Comparison of ENCODE assay signal across 8 cellular contexts in the genomic region with DNA sequence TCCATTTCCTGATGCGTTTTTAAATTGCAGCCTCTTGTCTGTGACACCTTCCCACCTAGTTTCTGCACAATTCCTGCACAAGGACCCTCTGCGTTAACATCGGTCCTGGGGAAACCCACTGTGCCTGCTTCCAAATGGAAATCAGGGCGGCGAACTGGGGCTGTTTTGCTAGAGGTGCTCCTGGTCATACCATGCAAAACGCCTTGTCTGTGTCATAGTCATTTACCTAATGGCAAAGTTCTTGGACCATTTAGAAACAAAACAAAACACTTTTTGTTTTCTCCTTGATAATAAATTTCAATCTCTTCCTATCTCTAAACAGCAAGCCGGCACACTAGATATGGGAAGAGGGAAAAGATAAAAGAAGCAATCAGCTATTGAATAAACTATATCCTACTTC.
DNase-seq lines count a peak whose midpoint lies in the region; ATAC-seq, FAIRE-seq and TF ChIP-seq lines count a peak whose summit lies in the region.
"Had no signal": no experiment of that assay in that cellular context is flagged by ENCODE, and none has a peak within 500 bp of the region (broad histone marks: within the 10 kb centered on the region; RNA-seq: fewer than 3 reads in every experiment).

No MANE protein-coding gene starts in this region.

- H3K9me3 ChIP-seq in HEK293 (ENCODE audit: control insufficient read depth, insufficient read depth, low read depth, low read length): no peaks in the 10 kb centered on the region
- no peaks in the 10 kb centered on the region for H3K9me3 ChIP-seq in small intestine (ENCODE audit: control insufficient read depth, low read depth)

- FAIRE-seq in small intestine (lab: Jason Lieb, UNC): no peak
- FAIRE-seq: TTC549 had no signal

- CTCF ChIA-PET in HEK293 (lab: Yijun Ruan, JAX) (no interaction called here), activated B cell treated with CpG ODN at 0.5 μM for 24 hours (lab: Charles Lee) (interaction anchor here (1.0 to 2.2 kb wide), 3 partner anchors 44 to 99 kb away, joined by 3 to 7 read pairs (median 6); no protein-coding TSS in a partner anchor)

- H3K27me3 Mint-ChIP-seq in activated B cell treated with CpG ODN at 0.5 μM for 24 hours: no peaks in the 10 kb centered on the region

- H3K4me3 ChIP-seq in HEK293 (ENCODE audit: low read depth, low read length): no peak overlapping the region
- peak overlapping the region; percentile 61 for H3K4me3 ChIP-seq in fibroblast of villous mesenchyme (ENCODE audit: low read depth, low read length)
- H3K4me3 ChIP-seq in small intestine (ENCODE audit: low read depth in 1 of 2, low read length in 2 of 2): peak overlapping the region; percentile 44 to 49

- peaks cover 88% of the 10 kb centered on the region for H3K4me1 Mint-ChIP-seq in activated B cell treated with CpG ODN at 0.5 μM for 24 hours

- 0 out of 2 replicates have a peak, but pooled peaks cover 3% of the 10 kb centered on the region for H3K4me1 ChIP-seq in HEK293 (ENCODE audit: control insufficient read depth, insufficient read depth, low read length)
- H3K4me1 ChIP-seq in small intestine (ENCODE audit: control insufficient read depth in 2 of 2, insufficient read depth in 1 of 2, low read depth in 1 of 2, low read length in 1 of 2): peaks cover 0 to 10% of the 10 kb centered on the region in 2 donors

- peaks cover 84% of the 10 kb centered on the region for H3K36me3 Mint-ChIP-seq in activated B cell treated with CpG ODN at 0.5 μM for 24 hours (ENCODE audit: low read depth)

- TF ChIP-seq CTCF in HEK293 (tag by site-specific recombination; IDR thresholded peaks at IDR 0.05) (no peak), activated B cell treated with CpG ODN at 0.5 μM for 24 hours (IDR thresholded peaks at IDR 0.05) (no peak), fibroblast of villous mesenchyme (IDR thresholded peaks at IDR 0.05; ENCODE audit: insufficient read depth, low read depth, low read length) (no peak)

- H3K27ac ChIP-seq in HEK293 (ENCODE audit: extremely low read depth, low read depth, low read length) (no peak overlapping the region), small intestine (ENCODE audit: low read depth in 1 of 2, low read length in 1 of 2) (peak overlapping the region; percentile 87 to 94)

- no peaks in the 10 kb centered on the region for H3K27me3 ChIP-seq in small intestine (ENCODE audit: control insufficient read depth in 2 of 2, insufficient read depth in 2 of 2, low read length in 2 of 2)

- WGBS in small intestine, 3 donors: 5 to 51% (median 17%) methylated on average over 7 of the region's 7 CpGs

- H3K4me3 Mint-ChIP-seq in activated B cell treated with CpG ODN at 0.5 μM for 24 hours: peak overlapping the region; percentile 78

- no peaks in the 10 kb centered on the region for H3K9me3 Mint-ChIP-seq in activated B cell treated with CpG ODN at 0.5 μM for 24 hours

- no peak for DNase-seq in activated B cell treated with CpG ODN at 0.5 μM for 24 hours
- DNase-seq in fibroblast of villous mesenchyme (ENCODE audit: low read depth): peak; percentile 36
- DNase-seq in small intestine: no peak
- DNase-seq in NCI-H446 treated with DMSO at 0.1 percent for 48 hours (lab: John Stamatoyannopoulos, UW): no peak
- DNase-seq in stimulated activated CD4-positive, alpha-beta T cell treated with anti-CD3 and anti-CD28 coated beads, Interleukin-12 subunit alpha, Interleukin-12 subunit beta, amount 100 ng/mL, for 4 hours: no peak

- POLR2A ChIA-PET in HEK293 (lab: Yijun Ruan, JAX): no interaction called here
- POLR2A ChIA-PET in activated B cell treated with CpG ODN at 0.5 μM for 24 hours (lab: Charles Lee): interaction anchor here (0.5 to 3.4 kb wide), 5 partner anchors 10 to 188 kb away, joined by 3 to 25 read pairs (median 8); no protein-coding TSS in a partner anchor

- H3K27ac Mint-ChIP-seq in activated B cell treated with CpG ODN at 0.5 μM for 24 hours: peak overlapping the region; percentile 84

- ATAC-seq in activated B cell treated with CpG ODN at 0.5 μM for 24 hours (ENCODE audit: low read depth) (no peak), HG03196 (IDR thresholded peaks at IDR 0.05; ENCODE audit: unreplicated experiment) (no peak)

- H3K36me3 ChIP-seq in HEK293 (ENCODE audit: control insufficient read depth in 2 of 2, insufficient read depth in 1 of 2, low read length in 2 of 2) (no peaks in the 10 kb centered on the region), small intestine (ENCODE audit: control insufficient read depth in 2 of 2, insufficient read depth in 2 of 2, low read length in 2 of 2) (no peaks in the 10 kb centered on the region)

- intact Hi-C loops in activated B cell treated with CpG ODN at 0.5 μM for 24 hours (cut with micrococcal nuclease): loop anchor here (5.0 kb wide), 1 partner anchor 166 kb away; no protein-coding TSS in a partner anchor

TF ChIP-seq in HEK293, 187 proteins besides CTCF, POLR2A, EP300 and RAD21:
- TF ChIP-seq ZNF335 (tag by site-specific recombination; conservative IDR thresholded peaks at IDR 0.05): peak; percentile 50
- TF ChIP-seq, protein P1, sequence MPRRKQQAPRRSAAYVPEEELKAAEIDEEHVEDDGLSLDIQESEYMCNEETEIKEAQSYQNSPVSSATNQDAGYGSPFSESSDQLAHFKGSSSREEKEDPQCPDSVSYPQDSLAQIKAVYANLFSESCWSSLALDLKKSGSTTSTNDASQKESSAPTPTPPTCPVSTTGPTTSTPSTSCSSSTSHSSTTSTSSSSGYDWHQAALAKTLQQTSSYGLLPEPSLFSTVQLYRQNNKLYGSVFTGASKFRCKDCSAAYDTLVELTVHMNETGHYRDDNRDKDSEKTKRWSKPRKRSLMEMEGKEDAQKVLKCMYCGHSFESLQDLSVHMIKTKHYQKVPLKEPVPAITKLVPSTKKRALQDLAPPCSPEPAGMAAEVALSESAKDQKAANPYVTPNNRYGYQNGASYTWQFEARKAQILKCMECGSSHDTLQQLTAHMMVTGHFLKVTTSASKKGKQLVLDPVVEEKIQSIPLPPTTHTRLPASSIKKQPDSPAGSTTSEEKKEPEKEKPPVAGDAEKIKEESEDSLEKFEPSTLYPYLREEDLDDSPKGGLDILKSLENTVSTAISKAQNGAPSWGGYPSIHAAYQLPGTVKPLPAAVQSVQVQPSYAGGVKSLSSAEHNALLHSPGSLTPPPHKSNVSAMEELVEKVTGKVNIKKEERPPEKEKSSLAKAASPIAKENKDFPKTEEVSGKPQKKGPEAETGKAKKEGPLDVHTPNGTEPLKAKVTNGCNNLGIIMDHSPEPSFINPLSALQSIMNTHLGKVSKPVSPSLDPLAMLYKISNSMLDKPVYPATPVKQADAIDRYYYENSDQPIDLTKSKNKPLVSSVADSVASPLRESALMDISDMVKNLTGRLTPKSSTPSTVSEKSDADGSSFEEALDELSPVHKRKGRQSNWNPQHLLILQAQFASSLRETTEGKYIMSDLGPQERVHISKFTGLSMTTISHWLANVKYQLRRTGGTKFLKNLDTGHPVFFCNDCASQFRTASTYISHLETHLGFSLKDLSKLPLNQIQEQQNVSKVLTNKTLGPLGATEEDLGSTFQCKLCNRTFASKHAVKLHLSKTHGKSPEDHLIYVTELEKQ (tag by site-specific recombination; IDR thresholded peaks at IDR 0.05; ENCODE audit: borderline replicate concordance): no peak
